42 cellular contexts compared by ENCODE assay signal in the genomic region with DNA sequence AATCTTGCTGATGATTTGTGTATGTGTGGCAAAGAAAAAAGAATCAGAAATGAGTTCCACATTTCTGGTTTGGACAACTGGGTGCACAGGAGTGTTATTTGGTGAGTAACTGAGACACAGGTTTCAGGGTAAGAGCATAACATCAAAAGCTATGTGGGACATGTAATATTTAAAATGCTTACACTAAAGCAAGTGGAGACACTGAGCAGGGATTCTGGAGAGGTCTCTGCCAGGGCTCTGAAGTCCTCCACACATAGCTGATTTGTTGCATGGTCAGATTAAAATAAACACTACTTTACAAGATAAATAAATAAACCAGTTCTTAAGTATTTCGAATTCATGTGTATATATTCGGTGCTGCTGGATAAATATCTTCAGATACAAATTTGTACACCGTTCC. TPM values are rescaled to one million over a fixed set of nuclear protein-coding genes. Genes with fewer than 3 reads are reported as not detected.
"Had no signal": no experiment of that assay in that cellular context is flagged by ENCODE, and none has a peak within 500 bp of the region (broad histone marks: within the 10 kb centered on the region; RNA-seq: fewer than 3 reads in every experiment).

No MANE protein-coding gene starts in this region.

- H3K4me3 ChIP-seq: adrenal gland, ascending aorta, body of pancreas, breast epithelium, cardiac muscle cell had no signal

- H3K9me3 ChIP-seq: adrenal gland, body of pancreas had no signal

- H3K4me1 Mint-ChIP-seq: activated naive CD4-positive, alpha-beta T cell treated with anti-CD3 and anti-CD28 coated beads, Interleukin-2, amount 10 ng/mL, durations not matched to agents 7 days and 5 days; activated naive CD4-positive, alpha-beta T cell treated with anti-CD3 and anti-CD28 coated beads, Interleukin-2, amount 50 U/mL, for 24 hours; activated naive CD8-positive, alpha-beta T cell treated with anti-CD3 and anti-CD28 coated beads for 36 hours; activated naive CD8-positive, alpha-beta T cell treated with anti-CD3 and anti-CD28 coated beads, Interleukin-2, amount 10 ng/mL, durations not matched to agents 7 days and 5 days; activated naive CD8-positive, alpha-beta T cell treated with anti-CD3 and anti-CD28 coated beads, Interleukin-2, amount 50 U/mL, for 24 hours; activated T-helper 17 cell treated with anti-CD3 and anti-CD28 coated beads, Interleukin-2, amount 50 U/mL, for 72 hours; brain; central memory CD8-positive, alpha-beta T cell had no signal

- H3K4me1 ChIP-seq: adrenal gland, ascending aorta, body of pancreas, breast epithelium had no signal

- DNase-seq: activated effector memory CD4-positive, alpha-beta T cell treated with anti-CD3 and anti-CD28 coated beads, Interleukin-2, amount 50 U/mL, for 16 hours; activated effector memory CD4-positive, alpha-beta T cell treated with Interleukin-2 at 50 U/mL for 16 hours; activated gamma-delta T cell; activated gamma-delta T cell treated with Interleukin-2 at 50 U/mL for 16 hours; activated naive CD4-positive, alpha-beta T cell; activated naive CD4-positive, alpha-beta T cell treated with anti-CD3 and anti-CD28 coated beads for 36 hours; activated naive CD4-positive, alpha-beta T cell treated with anti-CD3 and anti-CD28 coated beads, Interleukin-2, amount 10 ng/mL, durations not matched to agents 7 days and 5 days; activated naive CD4-positive, alpha-beta T cell treated with anti-CD3 and anti-CD28 coated beads, Interleukin-2, amount 50 U/mL, for 16 hours; activated naive CD4-positive, alpha-beta T cell treated with Interleukin-2 at 50 U/mL for 16 hours; activated naive CD8-positive, alpha-beta T cell treated with anti-CD3 and anti-CD28 coated beads for 36 hours; activated naive CD8-positive, alpha-beta T cell treated with anti-CD3 and anti-CD28 coated beads, Interleukin-2, amount 10 ng/mL, durations not matched to agents 7 days and 5 days; activated naive CD8-positive, alpha-beta T cell treated with anti-CD3 and anti-CD28 coated beads, Interleukin-2, amount 50 U/mL, for 24 hours; activated T-cell treated with anti-CD3 and anti-CD28 coated beads, Interleukin-2, amount 50 U/mL, for 1 hour; activated T-cell treated with anti-CD3 and anti-CD28 coated beads, Interleukin-2, amount 50 U/mL, for 24 hours; activated T-cell treated with anti-CD3 and anti-CD28 coated beads, Interleukin-2, amount 50 U/mL, for 4 hours; activated T-cell treated with anti-CD3 and anti-CD28 coated beads, Interleukin-2, amount 50 U/mL, for 48 hours; activated T-cell treated with anti-CD3 and anti-CD28 coated beads, Interleukin-2, amount 50 U/mL, for 72 hours; adrenal gland; amniotic stem cell; amygdala; anterior cingulate cortex; aorta; body of pancreas; brain microvascular endothelial cell; caudate nucleus; central memory CD4-positive, alpha-beta T cell; cerebellar nuclear complex had no signal

- H3K27me3 Mint-ChIP-seq: activated naive CD4-positive, alpha-beta T cell treated with anti-CD3 and anti-CD28 coated beads, Interleukin-2, amount 10 ng/mL, durations not matched to agents 7 days and 5 days; activated naive CD8-positive, alpha-beta T cell treated with anti-CD3 and anti-CD28 coated beads, Interleukin-2, amount 10 ng/mL, durations not matched to agents 7 days and 5 days; activated naive CD8-positive, alpha-beta T cell treated with anti-CD3 and anti-CD28 coated beads, Interleukin-2, amount 50 U/mL, for 24 hours; activated T-cell treated with anti-CD3 and anti-CD28 coated beads, Interleukin-2, amount 50 U/mL, for 24 hours; brain; central memory CD8-positive, alpha-beta T cell had no signal

- H3K36me3 ChIP-seq: adrenal gland, ascending aorta, brain microvascular endothelial cell, breast epithelium, cardiac muscle cell had no signal

- H3K27me3 ChIP-seq: adrenal gland, ascending aorta, body of pancreas, brain microvascular endothelial cell, breast epithelium, cardiac muscle cell had no signal

- H3K27ac Mint-ChIP-seq: activated naive CD4-positive, alpha-beta T cell treated with anti-CD3 and anti-CD28 coated beads for 36 hours; activated naive CD4-positive, alpha-beta T cell treated with anti-CD3 and anti-CD28 coated beads, Interleukin-2, amount 10 ng/mL, durations not matched to agents 7 days and 5 days; activated naive CD4-positive, alpha-beta T cell treated with anti-CD3 and anti-CD28 coated beads, Interleukin-2, amount 50 U/mL, for 24 hours; activated naive CD4-positive, alpha-beta T cell treated with anti-CD3 and anti-CD28 coated beads, Interleukin-2, amount 50 U/mL, for 72 hours; activated naive CD8-positive, alpha-beta T cell; activated naive CD8-positive, alpha-beta T cell treated with anti-CD3 and anti-CD28 coated beads for 36 hours; activated naive CD8-positive, alpha-beta T cell treated with anti-CD3 and anti-CD28 coated beads, Interleukin-2, amount 10 ng/mL, durations not matched to agents 7 days and 5 days; activated naive CD8-positive, alpha-beta T cell treated with anti-CD3 and anti-CD28 coated beads, Interleukin-2, amount 50 U/mL, for 24 hours; activated T-cell treated with anti-CD3 and anti-CD28 coated beads, Interleukin-2, amount 50 U/mL, for 24 hours; activated T-cell treated with anti-CD3 and anti-CD28 coated beads, Interleukin-2, amount 50 U/mL, for 72 hours; activated T-helper 1 cell treated with anti-CD3 and anti-CD28 coated beads, Interleukin-12 subunit alpha, Interleukin-12 subunit beta, Interleukin-2, Interleukin-4 antibody, amounts not matched to agents 30 ng/mL and 10 ng/mL and 1 ng/mL, durations not matched to agents 14 hours and 24 hours and 36 hours; activated T-helper 17 cell treated with anti-CD3 and anti-CD28 coated beads, Interleukin-2, amount 50 U/mL, for 72 hours; activated T-helper 2 cell treated with anti-CD3 and anti-CD28 coated beads, Interferon-gamma antibody, Interleukin-2, Interleukin-4, amounts not matched to agents 10 μg/mL and 5 μg/mL and 100 μg/mL, durations not matched to agents 14 hours and 24 hours and 36 hours; brain had no signal

- H3K36me3 Mint-ChIP-seq: activated naive CD4-positive, alpha-beta T cell treated with anti-CD3 and anti-CD28 coated beads, Interleukin-2, amount 10 ng/mL, durations not matched to agents 7 days and 5 days; activated naive CD8-positive, alpha-beta T cell treated with anti-CD3 and anti-CD28 coated beads for 36 hours; activated naive CD8-positive, alpha-beta T cell treated with anti-CD3 and anti-CD28 coated beads, Interleukin-2, amount 10 ng/mL, durations not matched to agents 7 days and 5 days had no signal

- H3K27ac ChIP-seq: adrenal gland, ascending aorta, body of pancreas, brain microvascular endothelial cell, breast epithelium, cardiac muscle cell had no signal

- H3K4me3 Mint-ChIP-seq: activated naive CD4-positive, alpha-beta T cell treated with anti-CD3 and anti-CD28 coated beads for 36 hours; activated naive CD4-positive, alpha-beta T cell treated with anti-CD3 and anti-CD28 coated beads, Interleukin-2, amount 10 ng/mL, durations not matched to agents 7 days and 5 days; activated naive CD4-positive, alpha-beta T cell treated with anti-CD3 and anti-CD28 coated beads, Interleukin-2, amount 50 U/mL, for 24 hours; activated naive CD8-positive, alpha-beta T cell; activated naive CD8-positive, alpha-beta T cell treated with anti-CD3 and anti-CD28 coated beads for 36 hours; activated naive CD8-positive, alpha-beta T cell treated with anti-CD3 and anti-CD28 coated beads, Interleukin-2, amount 10 ng/mL, durations not matched to agents 7 days and 5 days; activated naive CD8-positive, alpha-beta T cell treated with anti-CD3 and anti-CD28 coated beads, Interleukin-2, amount 50 U/mL, for 24 hours; activated T-cell treated with anti-CD3 and anti-CD28 coated beads, Interleukin-2, amount 50 U/mL, for 24 hours; activated T-cell treated with anti-CD3 and anti-CD28 coated beads, Interleukin-2, amount 50 U/mL, for 4 hours; activated T-cell treated with anti-CD3 and anti-CD28 coated beads, Interleukin-2, amount 50 U/mL, for 72 hours; activated T-helper 1 cell treated with anti-CD3 and anti-CD28 coated beads, Interleukin-12 subunit alpha, Interleukin-12 subunit beta, Interleukin-2, Interleukin-4 antibody, amounts not matched to agents 30 ng/mL and 10 ng/mL and 1 ng/mL, durations not matched to agents 14 hours and 24 hours and 36 hours; activated T-helper 17 cell treated with anti-CD3 and anti-CD28 coated beads, Interleukin-2, amount 50 U/mL, for 72 hours; brain; central memory CD8-positive, alpha-beta T cell had no signal

RNA-seq across cellular contexts. Expression of a gene that starts 16.3 kb away (rescaled TPM):
- total RNA-seq: activated naive CD4-positive, alpha-beta T cell treated with anti-CD3 and anti-CD28 coated beads for 36 hours; activated naive CD4-positive, alpha-beta T cell treated with anti-CD3 and anti-CD28 coated beads, Interleukin-2, amount 50 U/mL, for 72 hours; activated T-helper 1 cell treated with anti-CD3 and anti-CD28 coated beads, Interleukin-12 subunit alpha, Interleukin-12 subunit beta, Interleukin-2, Interleukin-4 antibody, amounts not matched to agents 30 ng/mL and 10 ng/mL and 1 ng/mL, durations not matched to agents 14 hours and 24 hours and 36 hours; activated T-helper 2 cell treated with anti-CD3 and anti-CD28 coated beads, Interferon-gamma antibody, Interleukin-2, Interleukin-4, amounts not matched to agents 10 μg/mL and 5 μg/mL and 100 μg/mL, durations not matched to agents 14 hours and 24 hours and 36 hours; astrocyte; cardiac muscle cell; chondrocyte had no signal
- polyA plus RNA-seq: cardiac muscle cell had no signal

RNA-seq across cellular contexts. Expression of a gene that starts 16.3 kb away (rescaled TPM):
- total RNA-seq: activated naive CD4-positive, alpha-beta T cell treated with anti-CD3 and anti-CD28 coated beads for 36 hours; activated naive CD4-positive, alpha-beta T cell treated with anti-CD3 and anti-CD28 coated beads, Interleukin-2, amount 50 U/mL, for 72 hours; activated naive CD8-positive, alpha-beta T cell treated with anti-CD3 and anti-CD28 coated beads for 36 hours; activated naive CD8-positive, alpha-beta T cell treated with anti-CD3 and anti-CD28 coated beads, Interleukin-2, amount 10 ng/mL, durations not matched to agents 7 days and 5 days; activated T-cell treated with anti-CD3 and anti-CD28 coated beads, Interleukin-2, amount 50 U/mL, for 4 hours; activated T-cell treated with anti-CD3 and anti-CD28 coated beads, Interleukin-2, amount 50 U/mL, for 72 hours; activated T-helper 1 cell treated with anti-CD3 and anti-CD28 coated beads, Interleukin-12 subunit alpha, Interleukin-12 subunit beta, Interleukin-2, Interleukin-4 antibody, amounts not matched to agents 30 ng/mL and 10 ng/mL and 1 ng/mL, durations not matched to agents 14 hours and 24 hours and 36 hours; activated T-helper 17 cell treated with anti-CD3 and anti-CD28 coated beads, Interleukin-2, amount 50 U/mL, for 72 hours; activated T-helper 2 cell treated with anti-CD3 and anti-CD28 coated beads, Interferon-gamma antibody, Interleukin-2, Interleukin-4, amounts not matched to agents 10 μg/mL and 5 μg/mL and 100 μg/mL, durations not matched to agents 14 hours and 24 hours and 36 hours; ascending aorta; astrocyte; bronchial epithelial cell; cardiac muscle cell; cardiac septum; chondrocyte had no signal
- polyA plus RNA-seq: aorta, cardiac muscle cell had no signal
